In the genomic region with DNA sequence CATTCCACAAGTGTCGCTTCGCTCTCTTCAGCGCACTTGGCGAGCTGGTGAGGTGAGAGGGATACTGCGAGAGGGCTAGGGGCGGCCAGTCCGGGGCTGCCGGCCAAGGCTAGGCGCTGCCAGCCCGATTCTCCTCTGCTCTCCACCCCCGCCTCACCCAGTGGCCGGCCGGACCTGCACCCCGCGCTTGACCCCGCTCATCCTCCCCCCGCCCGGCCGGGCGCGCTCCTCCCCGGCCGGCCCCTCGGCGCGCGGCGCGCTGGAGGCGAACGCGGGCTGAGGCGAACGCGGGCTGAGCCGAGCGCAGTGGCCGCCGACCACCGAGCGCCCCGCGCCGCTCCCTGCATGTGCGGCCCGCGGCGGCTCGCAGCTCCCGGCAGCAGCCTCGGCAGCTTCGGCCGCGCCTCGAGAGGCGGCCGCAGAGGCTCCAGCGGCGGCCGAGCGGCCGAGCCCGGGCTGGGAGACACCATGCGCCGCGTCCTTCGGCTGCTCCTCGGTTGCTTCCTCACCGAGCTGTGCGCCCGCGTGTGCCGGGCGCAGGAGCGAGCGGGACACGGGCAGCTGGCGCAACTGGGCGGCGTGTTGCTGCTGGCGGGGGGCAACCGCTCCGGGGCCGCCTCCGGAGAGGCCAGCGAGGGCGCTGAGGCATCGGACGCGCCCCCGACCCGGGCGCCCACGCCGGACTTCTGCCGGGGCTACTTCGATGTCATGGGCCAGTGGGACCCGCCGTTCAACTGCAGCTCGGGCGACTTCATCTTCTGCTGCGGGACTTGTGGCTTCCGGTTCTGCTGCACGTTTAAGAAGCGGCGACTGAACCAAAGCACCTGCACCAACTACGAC, we compare ENCODE assay signal across 1 cellular context.
TF ChIP-seq lines count a peak whose summit lies in the region.

A gene (plus strand): TSS at position 2 of the 840 bp plus-strand sequence.

TF ChIP-seq in GM23338, 12 proteins besides CTCF, POLR2A, EP300 and RAD21 (continued from another document):
- TF ChIP-seq, protein P1, sequence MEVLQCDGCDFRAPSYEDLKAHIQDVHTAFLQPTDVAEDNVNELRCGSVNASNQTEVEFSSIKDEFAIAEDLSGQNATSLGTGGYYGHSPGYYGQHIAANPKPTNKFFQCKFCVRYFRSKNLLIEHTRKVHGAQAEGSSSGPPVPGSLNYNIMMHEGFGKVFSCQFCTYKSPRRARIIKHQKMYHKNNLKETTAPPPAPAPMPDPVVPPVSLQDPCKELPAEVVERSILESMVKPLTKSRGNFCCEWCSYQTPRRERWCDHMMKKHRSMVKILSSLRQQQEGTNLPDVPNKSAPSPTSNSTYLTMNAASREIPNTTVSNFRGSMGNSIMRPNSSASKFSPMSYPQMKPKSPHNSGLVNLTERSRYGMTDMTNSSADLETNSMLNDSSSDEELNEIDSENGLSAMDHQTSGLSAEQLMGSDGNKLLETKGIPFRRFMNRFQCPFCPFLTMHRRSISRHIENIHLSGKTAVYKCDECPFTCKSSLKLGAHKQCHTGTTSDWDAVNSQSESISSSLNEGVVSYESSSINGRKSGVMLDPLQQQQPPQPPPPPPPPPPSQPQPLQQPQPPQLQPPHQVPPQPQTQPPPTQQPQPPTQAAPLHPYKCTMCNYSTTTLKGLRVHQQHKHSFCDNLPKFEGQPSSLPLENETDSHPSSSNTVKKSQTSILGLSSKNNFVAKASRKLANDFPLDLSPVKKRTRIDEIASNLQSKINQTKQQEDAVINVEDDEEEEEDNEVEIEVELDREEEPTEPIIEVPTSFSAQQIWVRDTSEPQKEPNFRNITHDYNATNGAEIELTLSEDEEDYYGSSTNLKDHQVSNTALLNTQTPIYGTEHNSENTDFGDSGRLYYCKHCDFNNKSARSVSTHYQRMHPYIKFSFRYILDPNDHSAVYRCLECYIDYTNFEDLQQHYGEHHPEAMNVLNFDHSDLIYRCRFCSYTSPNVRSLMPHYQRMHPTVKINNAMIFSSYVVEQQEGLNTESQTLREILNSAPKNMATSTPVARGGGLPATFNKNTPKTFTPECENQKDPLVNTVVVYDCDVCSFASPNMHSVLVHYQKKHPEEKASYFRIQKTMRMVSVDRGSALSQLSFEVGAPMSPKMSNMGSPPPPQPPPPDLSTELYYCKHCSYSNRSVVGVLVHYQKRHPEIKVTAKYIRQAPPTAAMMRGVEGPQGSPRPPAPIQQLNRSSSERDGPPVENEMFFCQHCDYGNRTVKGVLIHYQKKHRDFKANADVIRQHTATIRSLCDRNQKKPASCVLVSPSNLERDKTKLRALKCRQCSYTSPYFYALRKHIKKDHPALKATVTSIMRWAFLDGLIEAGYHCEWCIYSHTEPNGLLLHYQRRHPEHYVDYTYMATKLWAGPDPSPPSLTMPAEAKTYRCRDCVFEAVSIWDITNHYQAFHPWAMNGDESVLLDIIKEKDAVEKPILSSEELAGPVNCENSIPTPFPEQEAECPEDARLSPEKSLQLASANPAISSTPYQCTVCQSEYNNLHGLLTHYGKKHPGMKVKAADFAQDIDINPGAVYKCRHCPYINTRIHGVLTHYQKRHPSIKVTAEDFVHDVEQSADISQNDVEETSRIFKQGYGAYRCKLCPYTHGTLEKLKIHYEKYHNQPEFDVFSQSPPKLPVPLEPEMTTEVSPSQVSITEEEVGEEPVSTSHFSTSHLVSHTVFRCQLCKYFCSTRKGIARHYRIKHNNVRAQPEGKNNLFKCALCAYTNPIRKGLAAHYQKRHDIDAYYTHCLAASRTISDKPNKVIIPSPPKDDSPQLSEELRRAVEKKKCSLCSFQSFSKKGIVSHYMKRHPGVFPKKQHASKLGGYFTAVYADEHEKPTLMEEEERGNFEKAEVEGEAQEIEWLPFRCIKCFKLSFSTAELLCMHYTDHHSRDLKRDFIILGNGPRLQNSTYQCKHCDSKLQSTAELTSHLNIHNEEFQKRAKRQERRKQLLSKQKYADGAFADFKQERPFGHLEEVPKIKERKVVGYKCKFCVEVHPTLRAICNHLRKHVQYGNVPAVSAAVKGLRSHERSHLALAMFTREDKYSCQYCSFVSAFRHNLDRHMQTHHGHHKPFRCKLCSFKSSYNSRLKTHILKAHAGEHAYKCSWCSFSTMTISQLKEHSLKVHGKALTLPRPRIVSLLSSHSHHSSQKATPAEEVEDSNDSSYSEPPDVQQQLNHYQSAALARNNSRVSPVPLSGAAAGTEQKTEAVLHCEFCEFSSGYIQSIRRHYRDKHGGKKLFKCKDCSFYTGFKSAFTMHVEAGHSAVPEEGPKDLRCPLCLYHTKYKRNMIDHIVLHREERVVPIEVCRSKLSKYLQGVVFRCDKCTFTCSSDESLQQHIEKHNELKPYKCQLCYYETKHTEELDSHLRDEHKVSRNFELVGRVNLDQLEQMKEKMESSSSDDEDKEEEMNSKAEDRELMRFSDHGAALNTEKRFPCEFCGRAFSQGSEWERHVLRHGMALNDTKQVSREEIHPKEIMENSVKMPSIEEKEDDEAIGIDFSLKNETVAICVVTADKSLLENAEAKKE (CRISPR knock-in tag; IDR thresholded peaks at IDR 0.05) = no peak
- TF ChIP-seq, protein P2, sequence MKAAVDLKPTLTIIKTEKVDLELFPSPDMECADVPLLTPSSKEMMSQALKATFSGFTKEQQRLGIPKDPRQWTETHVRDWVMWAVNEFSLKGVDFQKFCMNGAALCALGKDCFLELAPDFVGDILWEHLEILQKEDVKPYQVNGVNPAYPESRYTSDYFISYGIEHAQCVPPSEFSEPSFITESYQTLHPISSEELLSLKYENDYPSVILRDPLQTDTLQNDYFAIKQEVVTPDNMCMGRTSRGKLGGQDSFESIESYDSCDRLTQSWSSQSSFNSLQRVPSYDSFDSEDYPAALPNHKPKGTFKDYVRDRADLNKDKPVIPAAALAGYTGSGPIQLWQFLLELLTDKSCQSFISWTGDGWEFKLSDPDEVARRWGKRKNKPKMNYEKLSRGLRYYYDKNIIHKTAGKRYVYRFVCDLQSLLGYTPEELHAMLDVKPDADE (IDR thresholded peaks at IDR 0.05) = peak; percentile 7; the same call in 1 of the 2 replicates
- no peak for TF ChIP-seq STAT1 (IDR thresholded peaks at IDR 0.05; ENCODE audit: unreplicated experiment)
- no peak for TF ChIP-seq EZH2 (IDR thresholded peaks at IDR 0.05; ENCODE audit: low read depth, unreplicated experiment)
- no peak for TF ChIP-seq NANOG (IDR thresholded peaks at IDR 0.05; ENCODE audit: borderline replicate concordance)
- TF ChIP-seq POLR2AphosphoS5 (IDR thresholded peaks at IDR 0.05; ENCODE audit: low read depth) = peak; percentile 73
